In the genomic region with DNA sequence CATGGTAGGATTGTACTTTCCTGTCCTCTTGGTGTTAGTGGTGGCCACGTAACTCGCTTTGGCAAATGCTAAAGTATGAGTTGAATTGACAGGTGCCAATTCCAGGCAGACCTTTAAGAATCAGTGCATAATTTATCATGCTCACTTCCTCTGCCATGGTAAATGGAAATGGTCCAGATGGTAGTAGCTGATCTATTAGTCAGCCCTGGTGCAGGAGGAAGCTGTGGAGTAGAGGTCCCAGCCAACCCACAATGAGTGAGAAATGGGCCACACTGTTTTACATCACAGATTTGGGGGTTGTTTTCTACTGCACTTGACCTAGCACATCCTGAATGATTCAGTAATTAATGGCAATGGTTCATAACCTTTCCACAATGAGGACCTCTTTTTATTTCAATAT, we compare ENCODE assay signal across 22 cellular contexts.
A peak's percentile ranks its signal among the peaks of the same experiment; 100 is the strongest.
DNase-seq lines count a peak whose midpoint lies in the region; ATAC-seq and TF ChIP-seq lines count a peak whose summit lies in the region.
"Had no signal": no experiment of that assay in that cellular context is flagged by ENCODE, and none has a peak within 500 bp of the region (broad histone marks: within the 10 kb centered on the region; RNA-seq: fewer than 3 reads in every experiment).

No MANE protein-coding gene starts in this region.

- H3K9me3 ChIP-seq in GM23248 (ENCODE audit: low read depth): no peaks in the 10 kb centered on the region
- peaks cover 0 to 2% of the 10 kb centered on the region in 2 donors for H3K9me3 ChIP-seq in neuronal stem cell (replicated peaks in 1 of 2; ENCODE audit: control insufficient read depth in 2 of 2, insufficient read depth in 1 of 2, low read depth in 1 of 2, low read length in 2 of 2)
- no peaks in the 10 kb centered on the region for H3K9me3 ChIP-seq in mesenchymal stem cell (ENCODE audit: control insufficient read depth, low read length)
- H3K9me3 ChIP-seq: Caco-2, HAP-1 had no signal

- H4K91ac ChIP-seq in neuronal stem cell (ENCODE audit: low read depth, low read length, poor library complexity) (no peak overlapping the region), mesenchymal stem cell (ENCODE audit: low read length) (no peak overlapping the region)

- H3K14ac ChIP-seq in neuronal stem cell (ENCODE audit: low read length) (peak overlapping the region; percentile 32), mesenchymal stem cell (ENCODE audit: low read length in 2 of 2) (no peak overlapping the region)

- peak; percentile 62 for ATAC-seq in activated T-helper 17 cell treated with anti-CD3 and anti-CD28 coated beads, Interleukin-2, amount 50 U/mL, for 72 hours (replicated peaks)
- no peak for ATAC-seq in sciatic nerve
- ATAC-seq: GM23338, Right ventricle myocardium inferior had no signal

- no peaks in the 10 kb centered on the region for H4K20me1 ChIP-seq in GM23248 (ENCODE audit: insufficient read depth)
- H4K20me1 ChIP-seq: BLaER1 treated with 17β-estradiol and CSF1 and Interleukin-3, amounts not matched to agents 10 nM and 100 nM had no signal

- in situ Hi-C loops in GM23248 (cut with MboI): no loop called here

- H3K23ac ChIP-seq in neuronal stem cell (ENCODE audit: low read depth, low read length, poor library complexity) (peak overlapping the region; percentile 20), mesenchymal stem cell (ENCODE audit: low read length in 2 of 2) (no peak overlapping the region)

- no peak overlapping the region for H3K27ac Mint-ChIP-seq in activated T-helper 17 cell treated with anti-CD3 and anti-CD28 coated beads, Interleukin-2, amount 50 U/mL, for 72 hours
- H3K27ac Mint-ChIP-seq in endothelial cell (ENCODE audit: unreplicated experiment): no peak overlapping the region
- H3K27ac Mint-ChIP-seq: CD4-positive, alpha-beta memory T cell; GM23338 had no signal

- H2AK5ac ChIP-seq in neuronal stem cell (ENCODE audit: low read depth, low read length) (no peak overlapping the region), mesenchymal stem cell (ENCODE audit: low read length, severe bottlenecking) (no peak overlapping the region)

- DNase-seq in NCI-H2171 treated with DMSO at 0.1 percent for 48 hours (lab: John Stamatoyannopoulos, UW) (peak; percentile 14), NCI-H2171 (lab: John Stamatoyannopoulos, UW) (no peak), GM23248 (peak; percentile 3), neuronal stem cell (ENCODE audit: low spot score) (no peak), sciatic nerve (ENCODE audit: low spot score) (no peak), mesenchymal stem cell (no peak), endothelial cell (ENCODE audit: low spot score) (no peak)
- DNase-seq: Caco-2; CD4-positive, alpha-beta memory T cell; KG1; NCI-H1105; NCI-H146; NCI-H2029; NCI-H345; NCI-H524; NCI-H82 had no signal

- H3K4me2 ChIP-seq in GM23248 (ENCODE audit: unreplicated experiment): no peak overlapping the region
- no peak overlapping the region for H3K4me2 ChIP-seq in neuronal stem cell (ENCODE audit: insufficient read depth, low read length, poor library complexity, severe bottlenecking)
- H3K4me2 ChIP-seq in mesenchymal stem cell (ENCODE audit: low read length, poor library complexity, severe bottlenecking): no peak overlapping the region
- H3K4me2 ChIP-seq: BLaER1 treated with 17β-estradiol and CSF1 and Interleukin-3, amounts not matched to agents 10 nM and 100 nM; GM23338 had no signal

- H2AFZ ChIP-seq in GM23248 (no peak overlapping the region), neuronal stem cell (ENCODE audit: low read length) (no peak overlapping the region), mesenchymal stem cell (ENCODE audit: low read depth, low read length) (no peak overlapping the region)

- no peak overlapping the region for H3K4ac ChIP-seq in neuronal stem cell (ENCODE audit: low read length)
- no peak overlapping the region for H3K4ac ChIP-seq in mesenchymal stem cell (ENCODE audit: low read depth in 1 of 2, low read length in 2 of 2)

- H3K9me2 ChIP-seq in GM23248 (ENCODE audit: insufficient read depth): no peaks in the 10 kb centered on the region

- H3K79me2 ChIP-seq in GM23248 (ENCODE audit: insufficient read depth): no peaks in the 10 kb centered on the region

- no peaks in the 10 kb centered on the region for H3K36me3 Mint-ChIP-seq in activated T-helper 17 cell treated with anti-CD3 and anti-CD28 coated beads, Interleukin-2, amount 50 U/mL, for 72 hours (ENCODE audit: low read depth)
- H3K36me3 Mint-ChIP-seq in endothelial cell (ENCODE audit: low read depth, unreplicated experiment): no peaks in the 10 kb centered on the region
- H3K36me3 Mint-ChIP-seq: CD4-positive, alpha-beta memory T cell had no signal

- H3K27me3 Mint-ChIP-seq in activated T-helper 17 cell treated with anti-CD3 and anti-CD28 coated beads, Interleukin-2, amount 50 U/mL, for 72 hours: peaks cover 16% of the 10 kb centered on the region
- peaks cover 1% of the 10 kb centered on the region for H3K27me3 Mint-ChIP-seq in endothelial cell (ENCODE audit: unreplicated experiment)

- no peaks in the 10 kb centered on the region; the same call in 1 of the 2 replicates for H3K27me3 ChIP-seq in GM23248 (replicated peaks; ENCODE audit: insufficient read depth)
- no peaks in the 10 kb centered on the region for H3K27me3 ChIP-seq in neuronal stem cell (ENCODE audit: control insufficient read depth in 3 of 3, insufficient read depth in 3 of 3, low read depth in 1 of 3, low read length in 3 of 3)
- peaks cover 0 to under 1% of the 10 kb centered on the region in 2 experiments for H3K27me3 ChIP-seq in mesenchymal stem cell (ENCODE audit: control insufficient read depth in 1 of 2, insufficient read depth in 1 of 2, low read length in 2 of 2)
- H3K27me3 ChIP-seq: BLaER1 treated with 17β-estradiol and CSF1 and Interleukin-3, amounts not matched to agents 10 nM and 100 nM had no signal

- H4K8ac ChIP-seq in neuronal stem cell (ENCODE audit: low read depth, low read length) (no peak overlapping the region), mesenchymal stem cell (ENCODE audit: low read length) (no peak overlapping the region)

- no peaks in the 10 kb centered on the region for H3K36me3 ChIP-seq in GM23248 (ENCODE audit: low read depth)
- no peaks in the 10 kb centered on the region for H3K36me3 ChIP-seq in neuronal stem cell (replicated peaks in 1 of 2; ENCODE audit: control insufficient read depth in 2 of 2, insufficient read depth in 2 of 2, low read length in 2 of 2)
- no peaks in the 10 kb centered on the region for H3K36me3 ChIP-seq in mesenchymal stem cell (ENCODE audit: control insufficient read depth in 1 of 2, insufficient read depth in 2 of 2, low read depth in 1 of 2, low read length in 2 of 2)
- H3K36me3 ChIP-seq: BLaER1 treated with 17β-estradiol and CSF1 and Interleukin-3, amounts not matched to agents 10 nM and 100 nM; HAP-1 had no signal

- H3K27ac ChIP-seq in GM23248 (no peak overlapping the region), neuronal stem cell (replicated peaks; ENCODE audit: low read length) (no peak overlapping the region), mesenchymal stem cell (ENCODE audit: low read length, poor library complexity, severe bottlenecking) (no peak overlapping the region)
- H3K27ac ChIP-seq: 22Rv1; BLaER1 treated with 17β-estradiol and CSF1 and Interleukin-3, amounts not matched to agents 10 nM and 100 nM had no signal

- H3K18ac ChIP-seq in neuronal stem cell (ENCODE audit: low read length) (no peak overlapping the region), mesenchymal stem cell (ENCODE audit: low read depth in 1 of 2, low read length in 2 of 2) (no peak overlapping the region)

- no peaks in the 10 kb centered on the region for H3K79me1 ChIP-seq in neuronal stem cell (ENCODE audit: low read depth, low read length)
- H3K79me1 ChIP-seq in mesenchymal stem cell (replicated peaks; ENCODE audit: low read length, poor library complexity, severe bottlenecking): no peaks in the 10 kb centered on the region

- H2BK5ac ChIP-seq in neuronal stem cell (ENCODE audit: low read length) (no peak overlapping the region), mesenchymal stem cell (ENCODE audit: low read depth, low read length, poor library complexity, severe bottlenecking) (no peak overlapping the region)

- intact Hi-C loops in sciatic nerve (cut with DNase I): no loop called here

- H2BK15ac ChIP-seq in neuronal stem cell (ENCODE audit: low read length) (no peak overlapping the region), mesenchymal stem cell (ENCODE audit: low read depth, poor library complexity, severe bottlenecking) (no peak overlapping the region)

- no peaks in the 10 kb centered on the region for H3K4me1 Mint-ChIP-seq in activated T-helper 17 cell treated with anti-CD3 and anti-CD28 coated beads, Interleukin-2, amount 50 U/mL, for 72 hours
- H3K4me1 Mint-ChIP-seq in endothelial cell (ENCODE audit: unreplicated experiment): no peaks in the 10 kb centered on the region
- H3K4me1 Mint-ChIP-seq: CD4-positive, alpha-beta memory T cell had no signal

- no peak overlapping the region for H3K4me3 Mint-ChIP-seq in activated T-helper 17 cell treated with anti-CD3 and anti-CD28 coated beads, Interleukin-2, amount 50 U/mL, for 72 hours
- H3K4me3 Mint-ChIP-seq in endothelial cell (ENCODE audit: unreplicated experiment): no peak overlapping the region
- H3K4me3 Mint-ChIP-seq: CD4-positive, alpha-beta memory T cell; GM23338 had no signal

- no peaks in the 10 kb centered on the region for H3F3A ChIP-seq in GM23248 (ENCODE audit: insufficient read depth)

- H3K9ac ChIP-seq in GM23248: no peak overlapping the region
- H3K9ac ChIP-seq in neuronal stem cell (ENCODE audit: low read depth, low read length, poor library complexity): no peak overlapping the region
- no peak overlapping the region for H3K9ac ChIP-seq in mesenchymal stem cell (ENCODE audit: low read length)
- H3K9ac ChIP-seq: BLaER1 treated with 17β-estradiol and CSF1 and Interleukin-3, amounts not matched to agents 10 nM and 100 nM had no signal

- H3K9me3 Mint-ChIP-seq in activated T-helper 17 cell treated with anti-CD3 and anti-CD28 coated beads, Interleukin-2, amount 50 U/mL, for 72 hours: no peaks in the 10 kb centered on the region
- H3K9me3 Mint-ChIP-seq in endothelial cell (ENCODE audit: unreplicated experiment): no peaks in the 10 kb centered on the region

- no peak overlapping the region for H2BK12ac ChIP-seq in neuronal stem cell (ENCODE audit: low read length)
- no peak overlapping the region for H2BK12ac ChIP-seq in mesenchymal stem cell (ENCODE audit: low read length in 2 of 2)

- H3K4me1 ChIP-seq in GM23248 (ENCODE audit: insufficient read depth) (no peaks in the 10 kb centered on the region), neuronal stem cell (ENCODE audit: control insufficient read depth in 2 of 2, insufficient read depth in 1 of 2, low read depth in 1 of 2, low read length in 2 of 2) (peaks cover 0 to 2% of the 10 kb centered on the region in 2 donors), mesenchymal stem cell (ENCODE audit: control insufficient read depth, insufficient read depth, low read depth, low read length) (no peaks in the 10 kb centered on the region)
- H3K4me1 ChIP-seq: Caco-2, HAP-1 had no signal

- H3K4me3 ChIP-seq in GM23248: no peak overlapping the region
- H3K4me3 ChIP-seq in neuronal stem cell (ENCODE audit: low read length in 2 of 2): no peak overlapping the region
- H3K4me3 ChIP-seq in mesenchymal stem cell (ENCODE audit: insufficient read depth in 1 of 2, low read depth in 1 of 2, low read length in 2 of 2): no peak overlapping the region
- H3K4me3 ChIP-seq: BLaER1 treated with 17β-estradiol and CSF1 and Interleukin-3, amounts not matched to agents 10 nM and 100 nM; GM23338; HAP-1 had no signal

- TF ChIP-seq CTCF in endothelial cell (IDR thresholded peaks at IDR 0.05; ENCODE audit: unreplicated experiment): no peak

- H2BK120ac ChIP-seq in neuronal stem cell (ENCODE audit: low read depth, low read length) (no peak overlapping the region), mesenchymal stem cell (ENCODE audit: low read depth, low read length) (no peak overlapping the region)

- WGBS in GM23248 (ENCODE audit: low coverage in 1 of 2, low lambda C conversion rate in 2 of 2, missing lambda C conversion rate in 2 of 2), 2 experiments: 14 to 43% methylated on average over 2 of the region's 2 CpGs
- WGBS in neuronal stem cell (ENCODE audit: extremely low coverage in 2 of 2, insufficient read length in 2 of 2, insufficient replicate concordance in 1 of 2), 2 donors: no CpG with 5 or more reads among the region's 2 CpGs
- WGBS in mesenchymal stem cell: 58% methylated on average over 2 of the region's 2 CpGs

Comparison
In these comparisons a context has a peak if more than half of its experiments do, and no peak if none do; other contexts are left out.
1. DNase-seq: peak in NCI-H2171 treated with DMSO at 0.1 percent for 48 hours (single experiment) and GM23248 (single experiment); none in NCI-H2171 (single experiment), neuronal stem cell (single experiment), sciatic nerve (single experiment), mesenchymal stem cell (single experiment) and endothelial cell (single experiment).